In genomic region chr7:32143271-32143670, GRCh38 we compare ENCODE assay signal across 12 cellular contexts.
"Had no signal": no experiment of that assay in that cellular context is flagged by ENCODE, and none has a peak within 500 bp of the region (broad histone marks: within the 10 kb centered on the region; RNA-seq: fewer than 3 reads in every experiment).

No MANE protein-coding gene starts in this region.

- H3K9me3 ChIP-seq: transverse colon had no signal

- H3K4me3 ChIP-seq: heart left ventricle, transverse colon had no signal

- H3K27me3 ChIP-seq: heart left ventricle, transverse colon had no signal

- H3K36me3 ChIP-seq: heart left ventricle, transverse colon had no signal

- H3K27ac ChIP-seq: heart left ventricle, transverse colon had no signal

- H3K4me1 ChIP-seq: transverse colon had no signal

- DNase-seq: activated CD4-positive, alpha-beta T cell treated with anti-CD3 and anti-CD28 coated beads, Interleukin-2, amount 10 ng/mL, durations not matched to agents 7 days and 5 days; activated CD4-positive, CD25-positive, alpha-beta regulatory T cell; activated naive CD4-positive, alpha-beta T cell; anterior cingulate cortex; dermis blood vessel endothelial cell; heart left ventricle; left colon; naive thymus-derived CD8-positive, alpha-beta T cell; stimulated activated CD4-positive, alpha-beta T cell treated with anti-CD3 and anti-CD28 coated beads, Interleukin-4, amount 100 ng/mL, for 1 hour; stimulated activated naive CD4-positive, alpha-beta T cell treated with Interleukin-2 at 50 U/mL for 16 hours; substantia nigra; transverse colon had no signal

- ATAC-seq: heart left ventricle; left colon; naive thymus-derived CD8-positive, alpha-beta T cell had no signal
